ENCODE assay signal across 22 cellular contexts in the genomic region with DNA sequence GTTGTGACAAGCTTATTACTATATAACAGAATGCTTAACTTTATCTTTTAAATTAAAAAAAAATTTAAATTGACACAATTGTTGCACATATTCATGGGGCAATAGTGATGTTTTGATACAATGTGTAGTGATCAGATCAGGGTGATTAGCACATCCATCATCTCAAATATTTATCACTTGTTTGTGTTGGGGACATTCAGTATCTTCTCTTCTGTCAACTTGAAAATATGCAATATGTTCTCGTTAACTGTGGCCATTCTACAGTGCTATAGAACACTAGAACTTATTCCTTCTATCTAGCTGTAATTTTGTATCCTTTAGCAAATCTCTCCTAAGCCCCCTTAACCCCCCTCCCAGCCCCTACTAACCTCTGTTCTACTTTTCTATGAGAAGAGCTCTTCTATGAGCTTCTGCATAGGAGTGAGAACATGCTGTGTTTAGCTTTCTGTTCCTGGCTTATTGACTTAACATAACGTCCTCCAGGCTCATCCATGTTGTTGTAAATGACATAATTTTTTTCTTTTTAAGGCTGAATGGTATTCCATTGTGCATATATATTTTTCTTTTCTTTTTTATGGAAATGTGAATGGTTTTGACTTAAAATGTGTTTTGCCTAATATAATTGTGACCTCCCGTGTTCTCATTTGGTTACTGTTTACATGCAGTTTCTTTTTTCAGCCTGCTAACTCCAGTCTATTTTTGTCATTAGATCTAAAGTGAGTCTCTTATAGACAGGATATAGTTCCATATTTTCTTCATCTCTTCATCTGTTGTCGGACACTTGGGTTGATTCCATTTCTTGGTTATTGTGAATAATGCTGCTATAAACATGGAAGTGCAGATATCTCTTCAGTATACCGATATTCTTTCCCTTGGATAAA.
"Had no signal": no experiment of that assay in that cellular context is flagged by ENCODE, and none has a peak within 500 bp of the region (broad histone marks: within the 10 kb centered on the region; RNA-seq: fewer than 3 reads in every experiment).

No MANE protein-coding gene starts in this region.

- H3K27ac ChIP-seq: esophagus squamous epithelium, foreskin keratinocyte, hepatocyte, left lung, ovary, right lobe of liver, spleen had no signal

- H3K4me3 ChIP-seq: esophagus squamous epithelium, hepatocyte, left lung, lung, neural progenitor cell, ovary, right lobe of liver, spleen, tibial nerve had no signal

- H3K27me3 Mint-ChIP-seq: dendritic cell treated with granulocyte-macrophage colony-stimulating factor and Interleukin-4, amounts not matched to agents 40 ng/mL and 50 ng/mL, for 4 days; natural killer cell treated with Interleukin-12 subunit alpha and Interleukin-12 subunit beta and Interleukin-15 and Interleukin-18, amount 100 ng/mL, for 72 hours; stimulated activated memory B cell treated with anti-CD40 and anti-IgM and Interleukin-4, amounts not matched to agents 10 μg/mL and 1 μg/mL and 100 μg/mL, for 72 hours; stimulated activated naive CD8-positive, alpha-beta T cell treated with anti-CD3 and anti-CD28 coated beads, Interleukin-15, Interleukin-2, amounts not matched to agents 100 ng/mL and 50 ng/mL, for 24 hours had no signal

- H3K27me3 ChIP-seq: esophagus squamous epithelium, foreskin keratinocyte, hepatocyte, left lung, neural progenitor cell, ovary, right lobe of liver, spleen, tibial nerve had no signal

- H3K9ac ChIP-seq: neural progenitor cell had no signal

- H3K4me3 Mint-ChIP-seq: dendritic cell treated with granulocyte-macrophage colony-stimulating factor and Interleukin-4, amounts not matched to agents 40 ng/mL and 50 ng/mL, for 4 days; natural killer cell treated with Interleukin-12 subunit alpha and Interleukin-12 subunit beta and Interleukin-15 and Interleukin-18, amount 100 ng/mL, for 72 hours; neural progenitor cell; stimulated activated memory B cell treated with anti-CD40 and anti-IgM and Interleukin-4, amounts not matched to agents 10 μg/mL and 1 μg/mL and 100 μg/mL, for 72 hours; stimulated activated naive CD8-positive, alpha-beta T cell treated with anti-CD3 and anti-CD28 coated beads, Interleukin-15, Interleukin-2, amounts not matched to agents 100 ng/mL and 50 ng/mL, for 24 hours had no signal

- H3K9me3 Mint-ChIP-seq: natural killer cell treated with Interleukin-12 subunit alpha and Interleukin-12 subunit beta and Interleukin-15 and Interleukin-18, amount 100 ng/mL, for 72 hours; stimulated activated memory B cell treated with anti-CD40 and anti-IgM and Interleukin-4, amounts not matched to agents 10 μg/mL and 1 μg/mL and 100 μg/mL, for 72 hours; stimulated activated naive CD8-positive, alpha-beta T cell treated with anti-CD3 and anti-CD28 coated beads, Interleukin-15, Interleukin-2, amounts not matched to agents 100 ng/mL and 50 ng/mL, for 24 hours had no signal

- H3K4me1 ChIP-seq: foreskin keratinocyte, right lobe of liver had no signal

- H3K4me2 ChIP-seq: hepatocyte had no signal

- H2AFZ ChIP-seq: hepatocyte, neural progenitor cell had no signal

- DNase-seq: esophagus squamous epithelium; foreskin keratinocyte; head of caudate nucleus; kidney glomerular epithelial cell; left lung; mesenchymal stem cell; midbrain; nucleus accumbens; ovary; right lobe of liver; spleen; stimulated activated CD4-positive, alpha-beta T cell treated with anti-CD3 and anti-CD28 coated beads, Interleukin-15, amount 100 ng/mL, for 24 hours; stimulated activated CD4-positive, alpha-beta T cell treated with anti-CD3 and anti-CD28 coated beads, Interleukin-1b, Interleukin-23, amount 100 ng/mL, for 48 hours; stimulated activated CD4-positive, alpha-beta T cell treated with anti-CD3 and anti-CD28 coated beads, Interleukin-4, amount 100 ng/mL, for 24 hours had no signal

- H3K36me3 Mint-ChIP-seq: natural killer cell treated with Interleukin-12 subunit alpha and Interleukin-12 subunit beta and Interleukin-15 and Interleukin-18, amount 100 ng/mL, for 72 hours had no signal

- H3K9me3 ChIP-seq: esophagus squamous epithelium, left lung, ovary had no signal

- ATAC-seq: foreskin keratinocyte; left lung; natural killer cell treated with Interleukin-12 subunit alpha and Interleukin-12 subunit beta and Interleukin-15 and Interleukin-18, amount 100 ng/mL, for 72 hours; stimulated activated memory B cell treated with anti-CD40 and anti-IgM and Interleukin-4, amounts not matched to agents 10 μg/mL and 1 μg/mL and 100 μg/mL, for 72 hours had no signal

- H3K36me3 ChIP-seq: esophagus squamous epithelium, left lung, neural progenitor cell, ovary, right lobe of liver, spleen, tibial nerve had no signal

- H3K4me1 Mint-ChIP-seq: neural progenitor cell had no signal

- H3K27ac Mint-ChIP-seq: dendritic cell treated with granulocyte-macrophage colony-stimulating factor and Interleukin-4, amounts not matched to agents 40 ng/mL and 50 ng/mL, for 4 days; natural killer cell treated with Interleukin-12 subunit alpha and Interleukin-12 subunit beta and Interleukin-15 and Interleukin-18, amount 100 ng/mL, for 72 hours; neural progenitor cell; stimulated activated memory B cell treated with anti-CD40 and anti-IgM and Interleukin-4, amounts not matched to agents 10 μg/mL and 1 μg/mL and 100 μg/mL, for 72 hours; stimulated activated naive CD8-positive, alpha-beta T cell treated with anti-CD3 and anti-CD28 coated beads, Interleukin-15, Interleukin-2, amounts not matched to agents 100 ng/mL and 50 ng/mL, for 24 hours had no signal
